Comparison of ENCODE assay signal across 1 cellular context in the genomic region with DNA sequence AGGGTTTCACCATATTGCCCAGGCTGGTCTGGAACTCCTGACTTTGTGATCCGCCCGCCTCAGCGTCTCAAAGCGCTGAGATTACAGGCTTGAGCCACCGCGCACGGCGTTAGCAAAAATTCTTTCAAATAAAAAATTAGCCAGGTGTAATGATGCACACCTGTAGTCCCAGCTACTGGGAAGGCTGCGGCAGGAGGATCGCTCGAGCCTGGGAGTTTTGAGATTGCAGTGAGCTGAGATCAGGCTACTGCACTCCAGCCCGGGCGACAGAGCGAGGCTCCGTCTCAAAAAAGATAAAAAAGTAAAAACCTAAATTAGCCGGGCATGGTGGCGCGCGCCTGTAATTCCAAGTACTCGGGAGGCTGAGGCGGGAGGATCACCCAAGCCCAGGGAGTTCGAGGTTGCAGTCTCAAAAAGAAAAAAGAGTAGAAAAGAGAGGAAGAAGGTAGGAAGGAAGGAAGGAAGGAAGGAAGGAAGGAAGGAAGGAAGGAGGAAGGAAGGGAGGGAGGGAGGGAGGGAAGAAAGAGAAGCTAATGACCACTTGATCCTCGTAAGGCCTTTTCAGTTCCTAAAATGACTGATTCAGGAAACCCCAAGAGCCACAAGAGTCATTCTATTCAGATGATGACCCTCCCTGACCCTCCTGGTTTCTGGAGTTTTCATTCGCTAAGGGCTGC.
TF ChIP-seq lines count a peak whose summit lies in the region.

No MANE protein-coding gene starts in this region.

TF ChIP-seq in GM12878, 131 proteins besides CTCF, POLR2A, EP300 and RAD21:
- no peak for TF ChIP-seq KLF5 (IDR thresholded peaks at IDR 0.05; ENCODE audit: partially characterized antibody)
- TF ChIP-seq, protein P1, sequence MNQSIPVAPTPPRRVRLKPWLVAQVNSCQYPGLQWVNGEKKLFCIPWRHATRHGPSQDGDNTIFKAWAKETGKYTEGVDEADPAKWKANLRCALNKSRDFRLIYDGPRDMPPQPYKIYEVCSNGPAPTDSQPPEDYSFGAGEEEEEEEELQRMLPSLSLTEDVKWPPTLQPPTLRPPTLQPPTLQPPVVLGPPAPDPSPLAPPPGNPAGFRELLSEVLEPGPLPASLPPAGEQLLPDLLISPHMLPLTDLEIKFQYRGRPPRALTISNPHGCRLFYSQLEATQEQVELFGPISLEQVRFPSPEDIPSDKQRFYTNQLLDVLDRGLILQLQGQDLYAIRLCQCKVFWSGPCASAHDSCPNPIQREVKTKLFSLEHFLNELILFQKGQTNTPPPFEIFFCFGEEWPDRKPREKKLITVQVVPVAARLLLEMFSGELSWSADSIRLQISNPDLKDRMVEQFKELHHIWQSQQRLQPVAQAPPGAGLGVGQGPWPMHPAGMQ (IDR thresholded peaks at IDR 0.05; ENCODE audit: borderline replicate concordance): no peak
- 0 out of 2 replicates have a peak, but pooled peaks have one; percentile 39 for TF ChIP-seq GABPA (IDR thresholded peaks at IDR 0.05; ENCODE audit: low read depth)
- TF ChIP-seq JUNB (IDR thresholded peaks at IDR 0.05): peak; percentile 80
- 0 out of 2 replicates have a peak, but pooled peaks have one; percentile 9 for TF ChIP-seq FOXM1 (IDR thresholded peaks at IDR 0.05; ENCODE audit: low read depth, low read length)
- no peak for TF ChIP-seq KDM1A (IDR thresholded peaks at IDR 0.05; ENCODE audit: borderline replicate concordance)
- 0 out of 2 replicates have a peak, but pooled peaks have one; percentile 50 for TF ChIP-seq MTA2 (IDR thresholded peaks at IDR 0.05; ENCODE audit: low read depth)
- peak in 1 of 2 experiments; percentile 56; a peak in 2 of 3 replicates for TF ChIP-seq EGR1 (IDR thresholded peaks at IDR 0.05; ENCODE audit: borderline replicate concordance in 1 of 2, low read depth in 2 of 2, low read length in 2 of 2)
- TF ChIP-seq PAX5 (IDR thresholded peaks at IDR 0.05; ENCODE audit: borderline replicate concordance, low read depth, low read length): peak; percentile 38; the same call in 1 of the 2 replicates
- TF ChIP-seq JUND (IDR thresholded peaks at IDR 0.05; ENCODE audit: low read depth, low read length): peak; percentile 44; the same call in 1 of the 2 replicates
- TF ChIP-seq RUNX3 (IDR thresholded peaks at IDR 0.05; ENCODE audit: low read length): peak; percentile 95
- 0 out of 4 replicates have a peak, but pooled peaks of 1 of the 2 experiments have one; percentile 41 for TF ChIP-seq SRF (IDR thresholded peaks at IDR 0.05; ENCODE audit: low read depth in 2 of 2, low read length in 2 of 2)
- peak; percentile 60 for TF ChIP-seq NFIC (IDR thresholded peaks at IDR 0.05; ENCODE audit: low read depth, low read length)
- peak; percentile 57; the same call in 1 of the 2 replicates for TF ChIP-seq SPI1 (IDR thresholded peaks at IDR 0.05; ENCODE audit: borderline replicate concordance, insufficient read depth, low read depth, low read length)
- 0 out of 2 replicates have a peak, but pooled peaks have one; percentile 32 for TF ChIP-seq TCF3 (IDR thresholded peaks at IDR 0.05; ENCODE audit: borderline replicate concordance, insufficient read depth, low read depth, low read length)
- TF ChIP-seq CREM (IDR thresholded peaks at IDR 0.05; ENCODE audit: low read depth): peak; percentile 40; the same call in 1 of the 2 replicates
- TF ChIP-seq BCL11A (IDR thresholded peaks at IDR 0.05; ENCODE audit: low read depth, low read length): peak; percentile 80
- TF ChIP-seq ETV6 (conservative IDR thresholded peaks at IDR 0.05 in 1 of 2, IDR thresholded peaks at IDR 0.05 in 1 of 2; ENCODE audit: borderline replicate concordance in 1 of 2, low read depth in 1 of 2): peak in 1 of 2 experiments; percentile 98; a peak in 3 of 4 replicates
- TF ChIP-seq, protein P2, sequence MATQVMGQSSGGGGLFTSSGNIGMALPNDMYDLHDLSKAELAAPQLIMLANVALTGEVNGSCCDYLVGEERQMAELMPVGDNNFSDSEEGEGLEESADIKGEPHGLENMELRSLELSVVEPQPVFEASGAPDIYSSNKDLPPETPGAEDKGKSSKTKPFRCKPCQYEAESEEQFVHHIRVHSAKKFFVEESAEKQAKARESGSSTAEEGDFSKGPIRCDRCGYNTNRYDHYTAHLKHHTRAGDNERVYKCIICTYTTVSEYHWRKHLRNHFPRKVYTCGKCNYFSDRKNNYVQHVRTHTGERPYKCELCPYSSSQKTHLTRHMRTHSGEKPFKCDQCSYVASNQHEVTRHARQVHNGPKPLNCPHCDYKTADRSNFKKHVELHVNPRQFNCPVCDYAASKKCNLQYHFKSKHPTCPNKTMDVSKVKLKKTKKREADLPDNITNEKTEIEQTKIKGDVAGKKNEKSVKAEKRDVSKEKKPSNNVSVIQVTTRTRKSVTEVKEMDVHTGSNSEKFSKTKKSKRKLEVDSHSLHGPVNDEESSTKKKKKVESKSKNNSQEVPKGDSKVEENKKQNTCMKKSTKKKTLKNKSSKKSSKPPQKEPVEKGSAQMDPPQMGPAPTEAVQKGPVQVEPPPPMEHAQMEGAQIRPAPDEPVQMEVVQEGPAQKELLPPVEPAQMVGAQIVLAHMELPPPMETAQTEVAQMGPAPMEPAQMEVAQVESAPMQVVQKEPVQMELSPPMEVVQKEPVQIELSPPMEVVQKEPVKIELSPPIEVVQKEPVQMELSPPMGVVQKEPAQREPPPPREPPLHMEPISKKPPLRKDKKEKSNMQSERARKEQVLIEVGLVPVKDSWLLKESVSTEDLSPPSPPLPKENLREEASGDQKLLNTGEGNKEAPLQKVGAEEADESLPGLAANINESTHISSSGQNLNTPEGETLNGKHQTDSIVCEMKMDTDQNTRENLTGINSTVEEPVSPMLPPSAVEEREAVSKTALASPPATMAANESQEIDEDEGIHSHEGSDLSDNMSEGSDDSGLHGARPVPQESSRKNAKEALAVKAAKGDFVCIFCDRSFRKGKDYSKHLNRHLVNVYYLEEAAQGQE (IDR thresholded peaks at IDR 0.05; ENCODE audit: low read depth, low read length): no peak
- TF ChIP-seq CBFB (IDR thresholded peaks at IDR 0.05; ENCODE audit: low read depth): peak; percentile 92
- TF ChIP-seq, protein P3, sequence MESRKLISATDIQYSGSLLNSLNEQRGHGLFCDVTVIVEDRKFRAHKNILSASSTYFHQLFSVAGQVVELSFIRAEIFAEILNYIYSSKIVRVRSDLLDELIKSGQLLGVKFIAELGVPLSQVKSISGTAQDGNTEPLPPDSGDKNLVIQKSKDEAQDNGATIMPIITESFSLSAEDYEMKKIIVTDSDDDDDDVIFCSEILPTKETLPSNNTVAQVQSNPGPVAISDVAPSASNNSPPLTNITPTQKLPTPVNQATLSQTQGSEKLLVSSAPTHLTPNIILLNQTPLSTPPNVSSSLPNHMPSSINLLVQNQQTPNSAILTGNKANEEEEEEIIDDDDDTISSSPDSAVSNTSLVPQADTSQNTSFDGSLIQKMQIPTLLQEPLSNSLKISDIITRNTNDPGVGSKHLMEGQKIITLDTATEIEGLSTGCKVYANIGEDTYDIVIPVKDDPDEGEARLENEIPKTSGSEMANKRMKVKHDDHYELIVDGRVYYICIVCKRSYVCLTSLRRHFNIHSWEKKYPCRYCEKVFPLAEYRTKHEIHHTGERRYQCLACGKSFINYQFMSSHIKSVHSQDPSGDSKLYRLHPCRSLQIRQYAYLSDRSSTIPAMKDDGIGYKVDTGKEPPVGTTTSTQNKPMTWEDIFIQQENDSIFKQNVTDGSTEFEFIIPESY (IDR thresholded peaks at IDR 0.05): no peak
- TF ChIP-seq SP1 (IDR thresholded peaks at IDR 0.05; ENCODE audit: low read depth, low read length): peak; percentile 55
- TF ChIP-seq IKZF2 (IDR thresholded peaks at IDR 0.05): peak in 1 of 2 experiments; percentile 82; a peak in 3 of 4 replicates
- peak; percentile 60; the same call in 1 of the 3 replicates for TF ChIP-seq POU2F2 (IDR thresholded peaks at IDR 0.05; ENCODE audit: borderline replicate concordance, low read depth, low read length)
- TF ChIP-seq CREB1 (IDR thresholded peaks at IDR 0.05; ENCODE audit: low read depth): peak; percentile 9; the same call in 1 of the 2 replicates
- TF ChIP-seq RBBP5 (conservative IDR thresholded peaks at IDR 0.05): no peak
- TF ChIP-seq IRF4 (IDR thresholded peaks at IDR 0.05; ENCODE audit: low read depth, low read length): peak; percentile 74
